ENCODE assay signal across 26 cellular contexts in the genomic region with DNA sequence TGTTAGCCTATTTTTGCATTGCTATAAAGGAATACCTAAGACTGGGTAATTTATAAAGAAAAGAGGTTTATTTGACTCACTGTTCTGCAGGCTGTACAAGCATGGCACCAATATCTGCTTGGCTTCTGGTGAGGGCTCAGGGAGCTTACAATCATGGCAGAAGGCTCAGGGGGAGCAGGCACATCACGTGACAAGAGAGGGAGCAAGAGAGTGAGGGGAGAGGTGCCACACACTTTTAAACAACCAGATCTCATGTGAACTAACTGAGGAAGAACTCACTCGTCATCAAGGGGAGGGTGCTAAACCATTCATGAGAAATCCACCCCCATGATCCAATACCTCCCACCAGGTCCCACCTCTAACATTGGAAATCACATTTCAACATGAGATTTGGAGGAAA.
A peak's percentile ranks its signal among the peaks of the same experiment; 100 is the strongest.
DNase-seq lines count a peak whose midpoint lies in the region; ATAC-seq, FAIRE-seq and TF ChIP-seq lines count a peak whose summit lies in the region.
"Had no signal": no experiment of that assay in that cellular context is flagged by ENCODE, and none has a peak within 500 bp of the region (broad histone marks: within the 10 kb centered on the region; RNA-seq: fewer than 3 reads in every experiment).

No MANE protein-coding gene starts in this region.

- CTCF ChIA-PET in K562 (lab: Yijun Ruan, JAX; ENCODE audit: low intra/inter-chr PET ratio) = no interaction called here

- H3K9me3 Mint-ChIP-seq in GM23338 (peaks cover 24% of the 10 kb centered on the region), neural progenitor cell (peaks cover 2% of the 10 kb centered on the region)

- in situ Hi-C loops in K562 (cut with MboI) = no loop called here

- FAIRE-seq in K562 (lab: Jason Lieb, UNC) = no peak
- FAIRE-seq: A204.1, GM12878, GM12892, GM18507 had no signal

- no peak for TF ChIP-seq RAD21 in K562 (CRISPR knock-in tag; conservative IDR thresholded peaks at IDR 0.05 in 1 of 2, IDR thresholded peaks at IDR 0.05 in 1 of 2)

- H3K4me2 ChIP-seq in GM23338 (no peak overlapping the region), K562 (ENCODE audit: insufficient read depth, low read length) (no peak overlapping the region), neural progenitor cell (no peak overlapping the region)
- H3K4me2 ChIP-seq: BLaER1 had no signal

- H2AFZ ChIP-seq in GM23338 (no peak overlapping the region; the same call in 1 of the 2 replicates), K562 (ENCODE audit: low read depth, low read length) (no peak overlapping the region), neural progenitor cell (replicated peaks) (no peak overlapping the region)

- peaks cover 36% of the 10 kb centered on the region for H3K4me1 ChIP-seq in GM23338 (ENCODE audit: insufficient read depth)
- no peaks in the 10 kb centered on the region for H3K4me1 ChIP-seq in K562 (replicated peaks in 1 of 2; ENCODE audit: control insufficient read depth in 2 of 2, insufficient read depth in 2 of 2, low read length in 2 of 2)
- H3K4me1 ChIP-seq in neural progenitor cell = no peaks in the 10 kb centered on the region
- H3K4me1 ChIP-seq: BE2C, BLaER1 had no signal

- H4K20me1 ChIP-seq in GM23338 (replicated peaks; ENCODE audit: insufficient read depth) (no peaks in the 10 kb centered on the region), K562 (replicated peaks; ENCODE audit: control insufficient read depth, insufficient read depth, low read length) (no peaks in the 10 kb centered on the region), neural progenitor cell (ENCODE audit: low read depth) (no peaks in the 10 kb centered on the region)
- H4K20me1 ChIP-seq: BLaER1 had no signal

- POLR2A ChIA-PET in K562 (lab: Yijun Ruan, JAX) = no interaction called here

- peaks cover 7% of the 10 kb centered on the region; the same call in 1 of the 2 replicates for H3K9me2 ChIP-seq in GM23338 (ENCODE audit: insufficient read depth)

- H3K9me1 ChIP-seq in K562 (ENCODE audit: control insufficient read depth, insufficient read depth, low read length) = no peaks in the 10 kb centered on the region

- H3K9me3 ChIP-seq in K562 (replicated peaks; ENCODE audit: control insufficient read depth, insufficient read depth, low read depth, low read length) (no peaks in the 10 kb centered on the region), neural progenitor cell (ENCODE audit: low read depth) (no peaks in the 10 kb centered on the region)
- H3K9me3 ChIP-seq: BE2C had no signal

- no peak overlapping the region for H3K4me3 ChIP-seq in GM23338
- no peak overlapping the region for H3K4me3 ChIP-seq in K562
- no peak overlapping the region for H3K4me3 ChIP-seq in neural progenitor cell
- H3K4me3 ChIP-seq: BLaER1, GM12878 had no signal

- intact Hi-C loops in K562 (cut with micrococcal nuclease) = no loop called here

- BruUV-seq in K562 (replicated peaks; lab: Mats Ljungman, UMichigan) = no TSS peak

- no peak for TF ChIP-seq CTCF in GM23338 (conservative IDR thresholded peaks at IDR 0.05; ENCODE audit: low read depth in 2 of 2)
- TF ChIP-seq CTCF in K562 (IDR thresholded peaks at IDR 0.05 in 2 of 3, conservative IDR thresholded peaks at IDR 0.05 in 1 of 3; ENCODE audit: insufficient read depth in 2 of 3, low read depth in 1 of 3, low read length in 3 of 3) = no peak
- TF ChIP-seq CTCF in neural progenitor cell (IDR thresholded peaks at IDR 0.05) = no peak

- H3K27ac Mint-ChIP-seq in GM23338 (0 out of 2 replicates have a peak overlapping the region, but pooled peaks have one; percentile 8), neural progenitor cell (no peak overlapping the region)
- H3K27ac Mint-ChIP-seq: CD14-positive monocyte; CD4-positive, alpha-beta memory T cell; CD4-positive, CD25-positive, alpha-beta regulatory T cell; CD8-positive, alpha-beta memory T cell had no signal

- H3K36me3 ChIP-seq in GM23338 (ENCODE audit: insufficient read depth) (peaks cover 2% of the 10 kb centered on the region; the same call in 1 of the 2 replicates), K562 (ENCODE audit: control insufficient read depth, insufficient read depth, low read length) (no peaks in the 10 kb centered on the region), neural progenitor cell (no peaks in the 10 kb centered on the region)
- H3K36me3 ChIP-seq: BE2C, BLaER1 had no signal

- H3K36me3 Mint-ChIP-seq in GM23338 (ENCODE audit: low read depth) = peaks cover 17% of the 10 kb centered on the region; the same call in 2 of the 3 replicates
- H3K36me3 Mint-ChIP-seq in neural progenitor cell = no peaks in the 10 kb centered on the region
- H3K36me3 Mint-ChIP-seq: CD14-positive monocyte; CD4-positive, CD25-positive, alpha-beta regulatory T cell had no signal

- TF ChIP-seq POLR2A in K562 (conservative IDR thresholded peaks at IDR 0.05) = no peak

- no peak overlapping the region for H3K9ac ChIP-seq in K562 (ENCODE audit: insufficient read depth in 1 of 2, low read depth in 2 of 2, low read length in 2 of 2)
- H3K9ac ChIP-seq in neural progenitor cell = no peak overlapping the region
- H3K9ac ChIP-seq: BLaER1 had no signal

- H3K27me3 Mint-ChIP-seq in GM23338 (ENCODE audit: insufficient read depth, low read depth, poor library complexity) (peaks cover 3% of the 10 kb centered on the region), neural progenitor cell (ENCODE audit: insufficient read depth, low read depth) (no peaks in the 10 kb centered on the region)

- no peak overlapping the region for H3K4me3 Mint-ChIP-seq in GM23338
- H3K4me3 Mint-ChIP-seq in neural progenitor cell = peak overlapping the region; percentile 48
- H3K4me3 Mint-ChIP-seq: CD14-positive monocyte; CD4-positive, alpha-beta memory T cell; CD4-positive, CD25-positive, alpha-beta regulatory T cell; CD8-positive, alpha-beta memory T cell had no signal

- H3K79me2 ChIP-seq in GM23338 (replicated peaks; ENCODE audit: insufficient read depth) (no peaks in the 10 kb centered on the region), K562 (ENCODE audit: control insufficient read depth, insufficient read depth, low read length) (no peaks in the 10 kb centered on the region), neural progenitor cell (ENCODE audit: low read depth) (no peaks in the 10 kb centered on the region)

- H3F3A ChIP-seq in GM23338 (replicated peaks; ENCODE audit: low read depth) (no peaks in the 10 kb centered on the region), neural progenitor cell (ENCODE audit: low read depth) (no peaks in the 10 kb centered on the region)

- H3K27ac ChIP-seq in GM23338 (ENCODE audit: low read depth) (no peak overlapping the region), K562 (ENCODE audit: extremely low read depth, low read depth, low read length) (no peak overlapping the region), neural progenitor cell (no peak overlapping the region)
- H3K27ac ChIP-seq: BLaER1 had no signal

- H3K4me1 Mint-ChIP-seq in GM23338 = peaks cover 37% of the 10 kb centered on the region
- H3K4me1 Mint-ChIP-seq in neural progenitor cell = no peaks in the 10 kb centered on the region
- H3K4me1 Mint-ChIP-seq: CD14-positive monocyte; CD4-positive, alpha-beta memory T cell; CD4-positive, CD25-positive, alpha-beta regulatory T cell; CD8-positive, alpha-beta memory T cell had no signal

- WGBS in K562 (ENCODE audit: insufficient coverage, low coverage, missing lambda C conversion rate) = 0% methylated on average over 2 of the region's 2 CpGs

- ATAC-seq in GM23338 = no peak
- ATAC-seq in K562 = no peak
- ATAC-seq in HG03457 (IDR thresholded peaks at IDR 0.05; ENCODE audit: unreplicated experiment) = no peak
- ATAC-seq: GM12878 had no signal

- DNase-seq in GM23338 (ENCODE audit: low spot score) (no peak), K562 (ENCODE audit: extremely low read depth in 1 of 4, low spot score in 3 of 4) (no peak), neural progenitor cell (ENCODE audit: low spot score) (no peak), dedifferentiated amniotic fluid mesenchymal stem cell (ENCODE audit: extremely low spot score) (no peak)
- DNase-seq: 8988T; ACHN; BE2C; C1 segment of cervical spinal cord; CD4-positive, alpha-beta memory T cell; CD4-positive, CD25-positive, alpha-beta regulatory T cell; CD8-positive, alpha-beta memory T cell; COR-L47; DMS 273 treated with DMSO at 0.1 percent for 48 hours; DMS153; DMS53; DMS79; DND-41; EL; GDM1 had no signal

- TF ChIP-seq EP300 in K562 (IDR thresholded peaks at IDR 0.05; ENCODE audit: low read length) = no peak

- no peaks in the 10 kb centered on the region for H3K27me3 ChIP-seq in GM23338 (ENCODE audit: insufficient read depth)
- H3K27me3 ChIP-seq in K562 (ENCODE audit: control insufficient read depth in 2 of 2, insufficient read depth in 2 of 2, low read length in 2 of 2) = no peaks in the 10 kb centered on the region
- no peaks in the 10 kb centered on the region for H3K27me3 ChIP-seq in neural progenitor cell
- H3K27me3 ChIP-seq: BE2C, BLaER1 had no signal

TF ChIP-seq in GM23338, 12 proteins besides CTCF, POLR2A, EP300 and RAD21:
- TF ChIP-seq EZH2 (IDR thresholded peaks at IDR 0.05; ENCODE audit: low read depth, unreplicated experiment) = no peak
- no peak for TF ChIP-seq EZH2phosphoT487 (IDR thresholded peaks at IDR 0.05; ENCODE audit: unreplicated experiment)
- no peak for TF ChIP-seq STAT1 (IDR thresholded peaks at IDR 0.05; ENCODE audit: unreplicated experiment)

TF ChIP-seq in K562, 482 proteins besides CTCF, POLR2A, EP300 and RAD21 (continues in another document):
- no peak for TF ChIP-seq FOXM1 (IDR thresholded peaks at IDR 0.05; ENCODE audit: low read depth)
- TF ChIP-seq FOXM1 (CRISPR knock-in tag; IDR thresholded peaks at IDR 0.05; ENCODE audit: low read depth) = no peak
- no peak for TF ChIP-seq CXXC5 (CRISPR knock-in tag; IDR thresholded peaks at IDR 0.05)
- no peak for TF ChIP-seq ETV5 (CRISPR knock-in tag; IDR thresholded peaks at IDR 0.05; ENCODE audit: low read depth)
- TF ChIP-seq, protein P1, sequence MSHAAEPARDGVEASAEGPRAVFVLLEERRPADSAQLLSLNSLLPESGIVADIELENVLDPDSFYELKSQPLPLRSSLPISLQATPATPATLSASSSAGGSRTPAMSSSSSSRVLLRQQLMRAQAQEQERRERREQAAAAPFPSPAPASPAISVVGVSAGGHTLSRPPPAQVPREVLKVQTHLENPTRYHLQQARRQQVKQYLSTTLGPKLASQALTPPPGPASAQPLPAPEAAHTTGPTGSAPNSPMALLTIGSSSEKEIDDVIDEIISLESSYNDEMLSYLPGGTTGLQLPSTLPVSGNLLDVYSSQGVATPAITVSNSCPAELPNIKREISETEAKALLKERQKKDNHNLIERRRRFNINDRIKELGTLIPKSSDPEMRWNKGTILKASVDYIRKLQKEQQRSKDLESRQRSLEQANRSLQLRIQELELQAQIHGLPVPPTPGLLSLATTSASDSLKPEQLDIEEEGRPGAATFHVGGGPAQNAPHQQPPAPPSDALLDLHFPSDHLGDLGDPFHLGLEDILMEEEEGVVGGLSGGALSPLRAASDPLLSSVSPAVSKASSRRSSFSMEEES (CRISPR knock-in tag; IDR thresholded peaks at IDR 0.05) = peak; percentile 62
